ENCODE assay signal across 11 cellular contexts in genomic region chr17:77845541-77846225, GRCh38.
"Had no signal": no experiment of that assay in that cellular context is flagged by ENCODE, and none has a peak within 500 bp of the region (broad histone marks: within the 10 kb centered on the region; RNA-seq: fewer than 3 reads in every experiment).

No MANE protein-coding gene starts in this region.

- H3K27me3 ChIP-seq: dorsolateral prefrontal cortex, esophagus muscularis mucosa, pancreas, thyroid gland, vagina had no signal

- H3K36me3 ChIP-seq: esophagus muscularis mucosa, pancreas, thyroid gland, vagina had no signal

- H3K9me3 Mint-ChIP-seq: activated naive CD4-positive, alpha-beta T cell treated with anti-CD3 and anti-CD28 coated beads, Interleukin-2, amount 50 U/mL, for 24 hours; activated T-helper 2 cell treated with anti-CD3 and anti-CD28 coated beads, Interferon-gamma antibody, Interleukin-2, Interleukin-4, amounts not matched to agents 10 μg/mL and 5 μg/mL and 100 μg/mL, durations not matched to agents 14 hours and 24 hours and 36 hours had no signal

- H3K27me3 Mint-ChIP-seq: activated naive CD4-positive, alpha-beta T cell treated with anti-CD3 and anti-CD28 coated beads, Interleukin-2, amount 50 U/mL, for 24 hours had no signal

- H3K4me3 Mint-ChIP-seq: activated naive CD4-positive, alpha-beta T cell treated with anti-CD3 and anti-CD28 coated beads, Interleukin-2, amount 50 U/mL, for 24 hours had no signal

- DNase-seq: activated T-cell treated with anti-CD3 and anti-CD28 coated beads for 4 hours, amygdala, mesendoderm, thyroid gland had no signal

- FAIRE-seq: endometrium, pancreas had no signal

- H3K36me3 Mint-ChIP-seq: activated naive CD4-positive, alpha-beta T cell treated with anti-CD3 and anti-CD28 coated beads, Interleukin-2, amount 50 U/mL, for 24 hours had no signal

- H3K9me3 ChIP-seq: esophagus muscularis mucosa, pancreas, thyroid gland, vagina had no signal

- H3K4me1 ChIP-seq: pancreas had no signal

- H3K27ac ChIP-seq: dorsolateral prefrontal cortex, esophagus muscularis mucosa, pancreas, thyroid gland, vagina had no signal

- H3K27ac Mint-ChIP-seq: activated T-helper 2 cell treated with anti-CD3 and anti-CD28 coated beads, Interferon-gamma antibody, Interleukin-2, Interleukin-4, amounts not matched to agents 10 μg/mL and 5 μg/mL and 100 μg/mL, durations not matched to agents 14 hours and 24 hours and 36 hours had no signal

- ATAC-seq: pancreas had no signal

- H3K4me3 ChIP-seq: dorsolateral prefrontal cortex, esophagus muscularis mucosa, pancreas, thyroid gland, vagina had no signal
